Comparison of ENCODE assay signal across 10 cellular contexts in the genomic region with DNA sequence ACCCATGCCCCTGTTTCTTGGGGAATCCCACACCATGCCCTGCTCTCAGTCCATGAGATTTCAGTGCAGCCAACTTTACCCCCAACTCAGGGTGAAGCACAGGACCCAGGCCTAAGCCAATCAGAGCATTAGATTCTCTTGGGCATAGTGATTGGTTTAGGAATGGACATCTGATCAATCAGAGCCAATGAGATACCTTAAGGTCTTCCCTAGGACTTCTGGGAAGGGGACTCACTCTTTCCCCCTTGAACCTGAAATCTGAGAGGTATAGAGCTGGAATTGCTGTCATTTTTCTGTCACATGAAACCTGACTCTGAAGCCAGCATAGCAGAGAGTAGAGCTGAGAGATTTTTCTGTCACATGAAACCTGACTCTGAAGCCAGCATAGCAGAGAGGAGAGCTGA.
DNase-seq lines count a peak whose midpoint lies in the region; ATAC-seq, FAIRE-seq and TF ChIP-seq lines count a peak whose summit lies in the region.
"Had no signal": no experiment of that assay in that cellular context is flagged by ENCODE, and none has a peak within 500 bp of the region (broad histone marks: within the 10 kb centered on the region; RNA-seq: fewer than 3 reads in every experiment).

No MANE protein-coding gene starts in this region.

- no peak overlapping the region for H4K8ac ChIP-seq in neuronal stem cell (ENCODE audit: low read depth, low read length)

- H3K27me3 ChIP-seq in cardiac muscle cell (no peaks in the 10 kb centered on the region), esophagus (ENCODE audit: control insufficient read depth in 1 of 2, insufficient read depth in 2 of 2, low read length in 2 of 2) (no peaks in the 10 kb centered on the region), neuronal stem cell (ENCODE audit: control insufficient read depth in 3 of 3, insufficient read depth in 3 of 3, low read depth in 1 of 3, low read length in 3 of 3) (no peaks in the 10 kb centered on the region)
- H3K27me3 ChIP-seq: pancreas had no signal

- H3K14ac ChIP-seq in neuronal stem cell (ENCODE audit: low read length): no peak overlapping the region

- H3K18ac ChIP-seq in neuronal stem cell (ENCODE audit: low read length): no peak overlapping the region

- no peak overlapping the region for H2BK5ac ChIP-seq in neuronal stem cell (ENCODE audit: low read length)

- no peak overlapping the region for H2BK12ac ChIP-seq in neuronal stem cell (ENCODE audit: low read length)

- H3K4me2 ChIP-seq in neuronal stem cell (ENCODE audit: insufficient read depth, low read length, poor library complexity, severe bottlenecking): no peak overlapping the region

- no peak overlapping the region for H2AK5ac ChIP-seq in neuronal stem cell (ENCODE audit: low read depth, low read length)

- no peak overlapping the region for H3K23ac ChIP-seq in neuronal stem cell (ENCODE audit: low read depth, low read length, poor library complexity)

- H2BK15ac ChIP-seq in neuronal stem cell (ENCODE audit: low read length): no peak overlapping the region

- H3K9ac ChIP-seq in neuronal stem cell (ENCODE audit: low read depth, low read length, poor library complexity): no peak overlapping the region

- H3K4ac ChIP-seq in neuronal stem cell (ENCODE audit: low read length): no peak overlapping the region

- TF ChIP-seq CTCF in cardiac muscle cell (IDR thresholded peaks at IDR 0.05; ENCODE audit: low read depth, low read length): peak; percentile 1

- H3K36me3 ChIP-seq in cardiac muscle cell: no peaks in the 10 kb centered on the region
- no peaks in the 10 kb centered on the region for H3K36me3 ChIP-seq in esophagus (ENCODE audit: control insufficient read depth in 2 of 2, insufficient read depth in 2 of 2, low read length in 1 of 2)
- H3K36me3 ChIP-seq in neuronal stem cell (replicated peaks in 1 of 2; ENCODE audit: control insufficient read depth in 2 of 2, insufficient read depth in 2 of 2, low read length in 2 of 2): no peaks in the 10 kb centered on the region
- H3K36me3 ChIP-seq: pancreas had no signal

- FAIRE-seq in urothelium cell line (lab: Jason Lieb, UNC): peak; percentile 59
- FAIRE-seq: pancreas had no signal

- H2AFZ ChIP-seq in neuronal stem cell (ENCODE audit: low read length): peak overlapping the region; percentile 19

- no peak overlapping the region for H4K91ac ChIP-seq in neuronal stem cell (ENCODE audit: low read depth, low read length, poor library complexity)

- H3K27ac ChIP-seq in cardiac muscle cell (peak overlapping the region; percentile 72), esophagus (ENCODE audit: low read depth in 2 of 2, low read length in 1 of 2) (peak overlapping the region; percentile 62 to 68), neuronal stem cell (replicated peaks; ENCODE audit: low read length) (no peak overlapping the region)

- no peak overlapping the region for H2BK120ac ChIP-seq in neuronal stem cell (ENCODE audit: low read depth, low read length)

- no peaks in the 10 kb centered on the region for H3K79me1 ChIP-seq in neuronal stem cell (ENCODE audit: low read depth, low read length)

- intact Hi-C loops in left cardiac atrium (cut with DNase I): loop anchor here in 1 of 2 donors (5.0 kb wide), 1 partner anchor 127 kb away; the partner anchor contains the start of gene ZFP36L1

- peaks cover 48% of the 10 kb centered on the region for H3K4me1 ChIP-seq in cardiac muscle cell (ENCODE audit: low read depth)
- peaks cover 15 to 16% of the 10 kb centered on the region in 2 donors for H3K4me1 ChIP-seq in esophagus (ENCODE audit: control insufficient read depth in 2 of 2, insufficient read depth in 2 of 2, low read length in 1 of 2)
- H3K4me1 ChIP-seq in neuronal stem cell (ENCODE audit: control insufficient read depth in 2 of 2, insufficient read depth in 1 of 2, low read depth in 1 of 2, low read length in 2 of 2): peaks cover 7 to 9% of the 10 kb centered on the region in 2 donors

- ATAC-seq in left cardiac atrium (no peak), GM19328 (IDR thresholded peaks at IDR 0.05; ENCODE audit: unreplicated experiment) (no peak), HG03520 (IDR thresholded peaks at IDR 0.05; ENCODE audit: unreplicated experiment) (no peak)
- ATAC-seq: pancreas had no signal

- DNase-seq in cardiac muscle cell (ENCODE audit: low read depth in 1 of 2, low spot score in 1 of 2) (peak in 1 of 2 donors; percentile 53), left cardiac atrium (no peak), neuronal stem cell (ENCODE audit: low spot score) (no peak), urothelium cell line (ENCODE audit: low spot score) (no peak), GF-D8 (lab: John Stamatoyannopoulos, UW) (no peak)
- DNase-seq: KBM-7 had no signal

- H3K9me3 ChIP-seq in cardiac muscle cell (ENCODE audit: low read depth): no peaks in the 10 kb centered on the region
- H3K9me3 ChIP-seq in esophagus (ENCODE audit: control insufficient read depth in 2 of 2, insufficient read depth in 1 of 2, low read depth in 1 of 2, low read length in 1 of 2): no peaks in the 10 kb centered on the region
- H3K9me3 ChIP-seq in neuronal stem cell (replicated peaks in 1 of 2; ENCODE audit: control insufficient read depth in 2 of 2, insufficient read depth in 1 of 2, low read depth in 1 of 2, low read length in 2 of 2): peaks cover 1 to 10% of the 10 kb centered on the region in 2 donors
- H3K9me3 ChIP-seq: pancreas had no signal

- H3K4me3 ChIP-seq in cardiac muscle cell: no peak overlapping the region
- no peak overlapping the region for H3K4me3 ChIP-seq in esophagus (ENCODE audit: low read depth in 1 of 2, low read length in 2 of 2)
- H3K4me3 ChIP-seq in neuronal stem cell (ENCODE audit: low read length in 2 of 2): no peak overlapping the region
- H3K4me3 ChIP-seq: pancreas had no signal
